8 cellular contexts compared by ENCODE assay signal in genomic region chr17:40559954-40560591, GRCh38. TPM values are rescaled to one million over a fixed set of nuclear protein-coding genes. Genes with fewer than 3 reads are reported as not detected.
A peak's percentile ranks its signal among the peaks of the same experiment; 100 is the strongest.
DNase-seq lines count a peak whose midpoint lies in the region; ATAC-seq and TF ChIP-seq lines count a peak whose summit lies in the region.

No MANE protein-coding gene starts in this region.

- H3K79me2 ChIP-seq in OCI-LY7 (ENCODE audit: insufficient read depth, low read depth, low read length) = no peaks in the 10 kb centered on the region

- H3K27ac ChIP-seq in OCI-LY7 (ENCODE audit: low read depth, low read length, poor library complexity, severe bottlenecking) (peak overlapping the region; percentile 37), muscle layer of duodenum (ENCODE audit: low read length) (peak overlapping the region; percentile 28)

- DNase-seq in ELR (ENCODE audit: low read depth) (peak; percentile 92), KBM-7 (peak; percentile 92), OCI-LY7 (ENCODE audit: low spot score) (peak; percentile 88)
- DNase-seq in activated T-cell treated with anti-CD3 and anti-CD28 coated beads, Interleukin-2, amount 50 U/mL, for 48 hours = peak; percentile 92 to 94
- DNase-seq in stimulated activated CD8-positive, alpha-beta memory T cell treated with anti-CD3 and anti-CD28 coated beads, Interleukin-7, amount 100 ng/mL, for 1 hour (ENCODE audit: low read depth in 2 of 2) = peak; percentile 60 to 74

- H3K27me3 ChIP-seq in muscle layer of duodenum (ENCODE audit: low read depth, low read length) = no peaks in the 10 kb centered on the region

- no peaks in the 10 kb centered on the region for H3K9me2 ChIP-seq in OCI-LY7 (ENCODE audit: insufficient read depth, low read length)

- H2AFZ ChIP-seq in OCI-LY7 (ENCODE audit: low read length) = peak overlapping the region; percentile 92

- H3K9me3 ChIP-seq in OCI-LY7 (ENCODE audit: low read length) = no peaks in the 10 kb centered on the region
- H3K9me3 ChIP-seq in muscle layer of duodenum (ENCODE audit: control insufficient read depth in 1 of 2, low read length in 2 of 2) = no peaks in the 10 kb centered on the region

- intact Hi-C loops in OCI-LY7 (cut with micrococcal nuclease; ENCODE audit: unreplicated experiment) = loop anchor here (1.0 kb wide), 5 partner anchors 27 to 202 kb away; no protein-coding TSS in a partner anchor

- no TSS peak for BruUV-seq in OCI-LY7 (replicated peaks; lab: Mats Ljungman, UMichigan)

- CTCF ChIA-PET in OCI-LY7 (lab: Charles Lee; ENCODE audit: unreplicated experiment) = interaction anchor here (0.5 to 2.0 kb wide), 8 partner anchors 9 to 189 kb away, joined by 3 to 15 read pairs (median 3); no protein-coding TSS in a partner anchor

- H3K4me1 ChIP-seq in OCI-LY7 (ENCODE audit: insufficient read depth, low read length, poor library complexity, severe bottlenecking) (peaks cover 47% of the 10 kb centered on the region), muscle layer of duodenum (ENCODE audit: control insufficient read depth in 1 of 2, insufficient read depth in 2 of 2, low read length in 2 of 2) (peaks cover 12 to 23% of the 10 kb centered on the region in 2 donors)

- H3K4me3 ChIP-seq in OCI-LY7 (ENCODE audit: low read depth, low read length, poor library complexity, severe bottlenecking) (peak overlapping the region; percentile 57), muscle layer of duodenum (ENCODE audit: low read depth in 1 of 2, low read length in 2 of 2) (peak overlapping the region in 1 of 2 donors; percentile 13)

- H4K20me1 ChIP-seq in OCI-LY7 (ENCODE audit: insufficient read depth, low read length) = no peaks in the 10 kb centered on the region

- ATAC-seq in esophagus mucosa (peak; percentile 90), GM19035 (IDR thresholded peaks at IDR 0.05; ENCODE audit: unreplicated experiment) (no peak)

- H3K36me3 ChIP-seq in OCI-LY7 (ENCODE audit: insufficient read depth, low read length) (no peaks in the 10 kb centered on the region), muscle layer of duodenum (ENCODE audit: control insufficient read depth in 1 of 2, insufficient read depth in 2 of 2, low read length in 2 of 2) (no peaks in the 10 kb centered on the region)

- in situ Hi-C loops in KBM-7 (cut with MboI; ENCODE audit: low pct_unique_long_range_greater_than_20kb, low sequenced_read_pairs) = no loop called here

- H3K4me2 ChIP-seq in OCI-LY7 (ENCODE audit: low read length) = peak overlapping the region; percentile 83

- TF ChIP-seq CTCF in OCI-LY7 (conservative IDR thresholded peaks at IDR 0.05; ENCODE audit: low read length) = peak; percentile 99

- POLR2A ChIA-PET in OCI-LY7 (lab: Charles Lee) = interaction anchor here (1.4 kb wide), 1 partner anchor 11 kb away, joined by 4 read pairs; no protein-coding TSS in a partner anchor

RNA-seq across cellular contexts. Expression of gene CCR7, which starts 5.2 kb away (rescaled TPM):
- 1.8 and 2.3 TPM in 2 replicates for total RNA-seq in OCI-LY7 (2014; rRNA removed; shearing (Covaris generic))
- total RNA-seq in OCI-LY7 (2022) = 0.48 TPM in 1 of 2 replicates, not detected in the other
- 0.48 TPM for total RNA-seq in esophagus mucosa

RNA-seq across cellular contexts. Expression of gene TNS4, which starts 58.6 kb away (rescaled TPM):
- total RNA-seq in OCI-LY7 (2014; rRNA removed; shearing (Covaris generic)) = 0.18 and 0.22 TPM in 2 replicates
- total RNA-seq in OCI-LY7 (2022) (0.66 and 0.97 TPM in 2 replicates), esophagus mucosa (52.1 TPM)

Comparison
In these comparisons a context has a peak if more than half of its experiments do, and no peak if none do; other contexts are left out.
1. RNA of gene TNS4, which starts 58.6 kb away (total RNA-seq): 52.1 TPM in esophagus mucosa (single experiment); 0.18 to 0.97 TPM in OCI-LY7; every median in the first group is over 10 times any median in the second.
2. Peak in every context shown above with its lines, with median percentiles within 50 percentile points of each other: DNase-seq.